1 cellular context compared by ENCODE assay signal in the genomic region with DNA sequence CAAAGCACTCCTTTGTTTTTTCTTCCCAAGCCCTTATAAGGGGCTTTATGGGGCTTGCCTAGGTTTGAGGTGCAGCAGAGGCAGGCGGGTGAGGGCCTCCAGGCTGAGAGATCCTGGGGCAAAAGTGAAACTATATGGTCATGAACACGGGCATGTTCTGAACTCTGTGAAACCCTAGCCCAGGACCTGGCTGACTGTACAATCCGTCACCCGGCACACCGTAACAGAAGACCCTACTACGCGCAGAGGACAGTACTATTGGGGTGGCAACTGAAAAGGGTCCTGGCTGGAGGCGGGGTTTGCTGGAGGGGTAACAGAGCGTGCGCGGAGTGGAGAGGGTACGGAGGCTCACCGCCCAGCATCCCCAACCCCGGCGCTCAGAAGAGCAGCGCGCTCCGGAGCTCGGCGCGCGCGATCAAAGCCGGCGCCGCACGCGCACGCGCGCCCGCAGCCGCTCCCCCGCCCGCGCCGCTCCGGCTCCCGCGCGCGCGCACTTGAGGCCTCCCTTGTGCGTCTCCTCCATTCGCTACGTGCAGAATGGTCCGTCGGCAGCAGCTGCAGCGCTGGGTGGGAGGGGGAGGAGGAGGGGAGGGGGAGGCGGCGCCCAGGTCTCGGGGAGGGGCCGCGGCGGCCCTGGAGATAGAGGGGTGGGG.
TF ChIP-seq lines count a peak whose summit lies in the region.

No MANE protein-coding gene starts in this region.

TF ChIP-seq in K562, 482 proteins besides CTCF, POLR2A, EP300 and RAD21 (continued from another document and continues in another):
- TF ChIP-seq, protein P1, sequence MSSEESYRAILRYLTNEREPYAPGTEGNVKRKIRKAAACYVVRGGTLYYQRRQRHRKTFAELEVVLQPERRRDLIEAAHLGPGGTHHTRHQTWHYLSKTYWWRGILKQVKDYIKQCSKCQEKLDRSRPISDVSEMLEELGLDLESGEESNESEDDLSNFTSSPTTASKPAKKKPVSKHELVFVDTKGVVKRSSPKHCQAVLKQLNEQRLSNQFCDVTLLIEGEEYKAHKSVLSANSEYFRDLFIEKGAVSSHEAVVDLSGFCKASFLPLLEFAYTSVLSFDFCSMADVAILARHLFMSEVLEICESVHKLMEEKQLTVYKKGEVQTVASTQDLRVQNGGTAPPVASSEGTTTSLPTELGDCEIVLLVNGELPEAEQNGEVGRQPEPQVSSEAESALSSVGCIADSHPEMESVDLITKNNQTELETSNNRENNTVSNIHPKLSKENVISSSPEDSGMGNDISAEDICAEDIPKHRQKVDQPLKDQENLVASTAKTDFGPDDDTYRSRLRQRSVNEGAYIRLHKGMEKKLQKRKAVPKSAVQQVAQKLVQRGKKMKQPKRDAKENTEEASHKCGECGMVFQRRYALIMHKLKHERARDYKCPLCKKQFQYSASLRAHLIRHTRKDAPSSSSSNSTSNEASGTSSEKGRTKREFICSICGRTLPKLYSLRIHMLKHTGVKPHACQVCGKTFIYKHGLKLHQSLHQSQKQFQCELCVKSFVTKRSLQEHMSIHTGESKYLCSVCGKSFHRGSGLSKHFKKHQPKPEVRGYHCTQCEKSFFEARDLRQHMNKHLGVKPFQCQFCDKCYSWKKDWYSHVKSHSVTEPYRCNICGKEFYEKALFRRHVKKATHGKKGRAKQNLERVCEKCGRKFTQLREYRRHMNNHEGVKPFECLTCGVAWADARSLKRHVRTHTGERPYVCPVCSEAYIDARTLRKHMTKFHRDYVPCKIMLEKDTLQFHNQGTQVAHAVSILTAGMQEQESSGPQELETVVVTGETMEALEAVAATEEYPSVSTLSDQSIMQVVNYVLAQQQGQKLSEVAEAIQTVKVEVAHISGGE (CRISPR knock-in tag; IDR thresholded peaks at IDR 0.05): peak in 1 of 3 experiments; percentile 52; a peak in 2 of 6 replicates
- TF ChIP-seq ZNF124 (CRISPR knock-in tag; IDR thresholded peaks at IDR 0.05): no peak
- peak; percentile 59 for TF ChIP-seq NFRKB (IDR thresholded peaks at IDR 0.05; ENCODE audit: low read depth)
- TF ChIP-seq TOE1 (IDR thresholded peaks at IDR 0.05; ENCODE audit: borderline replicate concordance): no peak
- TF ChIP-seq TOE1 (CRISPR knock-in tag; IDR thresholded peaks at IDR 0.05; ENCODE audit: borderline replicate concordance, low read depth): no peak
- TF ChIP-seq, protein P2, sequence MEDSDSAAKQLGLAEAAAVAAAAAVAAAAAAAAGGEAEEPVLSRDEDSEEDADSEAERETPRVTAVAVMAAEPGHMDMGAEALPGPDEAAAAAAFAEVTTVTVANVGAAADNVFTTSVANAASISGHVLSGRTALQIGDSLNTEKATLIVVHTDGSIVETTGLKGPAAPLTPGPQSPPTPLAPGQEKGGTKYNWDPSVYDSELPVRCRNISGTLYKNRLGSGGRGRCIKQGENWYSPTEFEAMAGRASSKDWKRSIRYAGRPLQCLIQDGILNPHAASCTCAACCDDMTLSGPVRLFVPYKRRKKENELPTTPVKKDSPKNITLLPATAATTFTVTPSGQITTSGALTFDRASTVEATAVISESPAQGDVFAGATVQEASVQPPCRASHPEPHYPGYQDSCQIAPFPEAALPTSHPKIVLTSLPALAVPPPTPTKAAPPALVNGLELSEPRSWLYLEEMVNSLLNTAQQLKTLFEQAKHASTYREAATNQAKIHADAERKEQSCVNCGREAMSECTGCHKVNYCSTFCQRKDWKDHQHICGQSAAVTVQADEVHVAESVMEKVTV (CRISPR knock-in tag; IDR thresholded peaks at IDR 0.05): no peak
- TF ChIP-seq, protein P3, sequence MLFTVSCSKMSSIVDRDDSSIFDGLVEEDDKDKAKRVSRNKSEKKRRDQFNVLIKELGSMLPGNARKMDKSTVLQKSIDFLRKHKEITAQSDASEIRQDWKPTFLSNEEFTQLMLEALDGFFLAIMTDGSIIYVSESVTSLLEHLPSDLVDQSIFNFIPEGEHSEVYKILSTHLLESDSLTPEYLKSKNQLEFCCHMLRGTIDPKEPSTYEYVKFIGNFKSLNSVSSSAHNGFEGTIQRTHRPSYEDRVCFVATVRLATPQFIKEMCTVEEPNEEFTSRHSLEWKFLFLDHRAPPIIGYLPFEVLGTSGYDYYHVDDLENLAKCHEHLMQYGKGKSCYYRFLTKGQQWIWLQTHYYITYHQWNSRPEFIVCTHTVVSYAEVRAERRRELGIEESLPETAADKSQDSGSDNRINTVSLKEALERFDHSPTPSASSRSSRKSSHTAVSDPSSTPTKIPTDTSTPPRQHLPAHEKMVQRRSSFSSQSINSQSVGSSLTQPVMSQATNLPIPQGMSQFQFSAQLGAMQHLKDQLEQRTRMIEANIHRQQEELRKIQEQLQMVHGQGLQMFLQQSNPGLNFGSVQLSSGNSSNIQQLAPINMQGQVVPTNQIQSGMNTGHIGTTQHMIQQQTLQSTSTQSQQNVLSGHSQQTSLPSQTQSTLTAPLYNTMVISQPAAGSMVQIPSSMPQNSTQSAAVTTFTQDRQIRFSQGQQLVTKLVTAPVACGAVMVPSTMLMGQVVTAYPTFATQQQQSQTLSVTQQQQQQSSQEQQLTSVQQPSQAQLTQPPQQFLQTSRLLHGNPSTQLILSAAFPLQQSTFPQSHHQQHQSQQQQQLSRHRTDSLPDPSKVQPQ (CRISPR knock-in tag; IDR thresholded peaks at IDR 0.05; ENCODE audit: borderline replicate concordance): no peak
- no peak for TF ChIP-seq EWSR1 (IDR thresholded peaks at IDR 0.05; ENCODE audit: borderline replicate concordance, low read depth, partially characterized antibody)
- no peak for TF ChIP-seq ZKSCAN3 (CRISPR knock-in tag; IDR thresholded peaks at IDR 0.05)
- no peak for TF ChIP-seq ZBTB7A (IDR thresholded peaks at IDR 0.05; ENCODE audit: borderline replicate concordance, control insufficient read depth, low read depth, low read length)
- TF ChIP-seq E2F3 (CRISPR knock-in tag; IDR thresholded peaks at IDR 0.05): 0 out of 2 replicates have a peak, but pooled peaks have one; percentile 57
- TF ChIP-seq, protein P4, sequence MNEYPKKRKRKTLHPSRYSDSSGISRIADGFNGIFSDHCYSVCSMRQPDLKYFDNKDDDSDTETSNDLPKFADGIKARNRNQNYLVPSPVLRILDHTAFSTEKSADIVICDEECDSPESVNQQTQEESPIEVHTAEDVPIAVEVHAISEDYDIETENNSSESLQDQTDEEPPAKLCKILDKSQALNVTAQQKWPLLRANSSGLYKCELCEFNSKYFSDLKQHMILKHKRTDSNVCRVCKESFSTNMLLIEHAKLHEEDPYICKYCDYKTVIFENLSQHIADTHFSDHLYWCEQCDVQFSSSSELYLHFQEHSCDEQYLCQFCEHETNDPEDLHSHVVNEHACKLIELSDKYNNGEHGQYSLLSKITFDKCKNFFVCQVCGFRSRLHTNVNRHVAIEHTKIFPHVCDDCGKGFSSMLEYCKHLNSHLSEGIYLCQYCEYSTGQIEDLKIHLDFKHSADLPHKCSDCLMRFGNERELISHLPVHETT (CRISPR knock-in tag; conservative IDR thresholded peaks at IDR 0.05 in 1 of 2, IDR thresholded peaks at IDR 0.05 in 1 of 2): no peak
- peak; percentile 28; the same call in 1 of the 2 replicates for TF ChIP-seq ZFX (CRISPR knock-in tag; IDR thresholded peaks at IDR 0.05)
- 0 out of 2 replicates have a peak, but pooled peaks have one; percentile 16 for TF ChIP-seq XRCC5 (IDR thresholded peaks at IDR 0.05; ENCODE audit: low read depth, low read length)
- TF ChIP-seq, protein P5, sequence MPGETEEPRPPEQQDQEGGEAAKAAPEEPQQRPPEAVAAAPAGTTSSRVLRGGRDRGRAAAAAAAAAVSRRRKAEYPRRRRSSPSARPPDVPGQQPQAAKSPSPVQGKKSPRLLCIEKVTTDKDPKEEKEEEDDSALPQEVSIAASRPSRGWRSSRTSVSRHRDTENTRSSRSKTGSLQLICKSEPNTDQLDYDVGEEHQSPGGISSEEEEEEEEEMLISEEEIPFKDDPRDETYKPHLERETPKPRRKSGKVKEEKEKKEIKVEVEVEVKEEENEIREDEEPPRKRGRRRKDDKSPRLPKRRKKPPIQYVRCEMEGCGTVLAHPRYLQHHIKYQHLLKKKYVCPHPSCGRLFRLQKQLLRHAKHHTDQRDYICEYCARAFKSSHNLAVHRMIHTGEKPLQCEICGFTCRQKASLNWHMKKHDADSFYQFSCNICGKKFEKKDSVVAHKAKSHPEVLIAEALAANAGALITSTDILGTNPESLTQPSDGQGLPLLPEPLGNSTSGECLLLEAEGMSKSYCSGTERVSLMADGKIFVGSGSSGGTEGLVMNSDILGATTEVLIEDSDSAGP (CRISPR knock-in tag; IDR thresholded peaks at IDR 0.05): no peak
- TF ChIP-seq GABPA (tag; conservative IDR thresholded peaks at IDR 0.05; ENCODE audit: low read depth): no peak; the same call in 1 of the 2 replicates
- no peak for TF ChIP-seq HCFC1 (IDR thresholded peaks at IDR 0.05; ENCODE audit: low read depth, low read length)
- TF ChIP-seq EHMT2 (IDR thresholded peaks at IDR 0.05): no peak
- TF ChIP-seq FOSL1 (tag; conservative IDR thresholded peaks at IDR 0.05): peak; percentile 39
- no peak for TF ChIP-seq NEUROD1 (IDR thresholded peaks at IDR 0.05; ENCODE audit: borderline replicate concordance, low read depth, low read length, partially characterized antibody)
- no peak for TF ChIP-seq RBM15 (IDR thresholded peaks at IDR 0.05; ENCODE audit: insufficient read depth, low read length)
- TF ChIP-seq CHD4 (IDR thresholded peaks at IDR 0.05; ENCODE audit: insufficient read depth, insufficient replicate concordance, low read depth, low read length, poor library complexity, severe bottlenecking): no peak
- peak; percentile 57; the same call in 1 of the 2 replicates for TF ChIP-seq MEF2D (tag; conservative IDR thresholded peaks at IDR 0.05; ENCODE audit: low read depth)
- TF ChIP-seq ZNF217 (CRISPR knock-in tag; IDR thresholded peaks at IDR 0.05): no peak
- peak; percentile 70 for TF ChIP-seq RBFOX2 (IDR thresholded peaks at IDR 0.05; ENCODE audit: low read depth, low read length)
- no peak for TF ChIP-seq SMAD2 (IDR thresholded peaks at IDR 0.05; ENCODE audit: low read depth, low read length)
- TF ChIP-seq POLR2B (IDR thresholded peaks at IDR 0.05; ENCODE audit: low read depth, partially characterized antibody): peak; percentile 77
- TF ChIP-seq MEIS2 (IDR thresholded peaks at IDR 0.05; ENCODE audit: partially characterized antibody): peak; percentile 85
- no peak for TF ChIP-seq HMG20A (CRISPR knock-in tag; conservative IDR thresholded peaks at IDR 0.05)
- TF ChIP-seq GTF2A2 (tag; IDR thresholded peaks at IDR 0.05): no peak
- TF ChIP-seq, protein P6, sequence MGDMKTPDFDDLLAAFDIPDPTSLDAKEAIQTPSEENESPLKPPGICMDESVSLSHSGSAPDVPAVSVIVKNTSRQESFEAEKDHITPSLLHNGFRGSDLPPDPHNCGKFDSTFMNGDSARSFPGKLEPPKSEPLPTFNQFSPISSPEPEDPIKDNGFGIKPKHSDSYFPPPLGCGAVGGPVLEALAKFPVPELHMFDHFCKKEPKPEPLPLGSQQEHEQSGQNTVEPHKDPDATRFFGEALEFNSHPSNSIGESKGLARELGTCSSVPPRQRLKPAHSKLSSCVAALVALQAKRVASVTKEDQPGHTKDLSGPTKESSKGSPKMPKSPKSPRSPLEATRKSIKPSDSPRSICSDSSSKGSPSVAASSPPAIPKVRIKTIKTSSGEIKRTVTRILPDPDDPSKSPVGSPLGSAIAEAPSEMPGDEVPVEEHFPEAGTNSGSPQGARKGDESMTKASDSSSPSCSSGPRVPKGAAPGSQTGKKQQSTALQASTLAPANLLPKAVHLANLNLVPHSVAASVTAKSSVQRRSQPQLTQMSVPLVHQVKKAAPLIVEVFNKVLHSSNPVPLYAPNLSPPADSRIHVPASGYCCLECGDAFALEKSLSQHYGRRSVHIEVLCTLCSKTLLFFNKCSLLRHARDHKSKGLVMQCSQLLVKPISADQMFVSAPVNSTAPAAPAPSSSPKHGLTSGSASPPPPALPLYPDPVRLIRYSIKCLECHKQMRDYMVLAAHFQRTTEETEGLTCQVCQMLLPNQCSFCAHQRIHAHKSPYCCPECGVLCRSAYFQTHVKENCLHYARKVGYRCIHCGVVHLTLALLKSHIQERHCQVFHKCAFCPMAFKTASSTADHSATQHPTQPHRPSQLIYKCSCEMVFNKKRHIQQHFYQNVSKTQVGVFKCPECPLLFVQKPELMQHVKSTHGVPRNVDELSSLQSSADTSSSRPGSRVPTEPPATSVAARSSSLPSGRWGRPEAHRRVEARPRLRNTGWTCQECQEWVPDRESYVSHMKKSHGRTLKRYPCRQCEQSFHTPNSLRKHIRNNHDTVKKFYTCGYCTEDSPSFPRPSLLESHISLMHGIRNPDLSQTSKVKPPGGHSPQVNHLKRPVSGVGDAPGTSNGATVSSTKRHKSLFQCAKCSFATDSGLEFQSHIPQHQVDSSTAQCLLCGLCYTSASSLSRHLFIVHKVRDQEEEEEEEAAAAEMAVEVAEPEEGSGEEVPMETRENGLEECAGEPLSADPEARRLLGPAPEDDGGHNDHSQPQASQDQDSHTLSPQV (IDR thresholded peaks at IDR 0.05): peak; percentile 19; the same call in 1 of the 2 replicates
- TF ChIP-seq ZNF76 (CRISPR knock-in tag; IDR thresholded peaks at IDR 0.05; ENCODE audit: borderline replicate concordance): no peak
- no peak for TF ChIP-seq ZNF239 (CRISPR knock-in tag; IDR thresholded peaks at IDR 0.05)
- peak; percentile 12; the same call in 1 of the 2 replicates for TF ChIP-seq EP400 (IDR thresholded peaks at IDR 0.05)
- TF ChIP-seq, protein P7, sequence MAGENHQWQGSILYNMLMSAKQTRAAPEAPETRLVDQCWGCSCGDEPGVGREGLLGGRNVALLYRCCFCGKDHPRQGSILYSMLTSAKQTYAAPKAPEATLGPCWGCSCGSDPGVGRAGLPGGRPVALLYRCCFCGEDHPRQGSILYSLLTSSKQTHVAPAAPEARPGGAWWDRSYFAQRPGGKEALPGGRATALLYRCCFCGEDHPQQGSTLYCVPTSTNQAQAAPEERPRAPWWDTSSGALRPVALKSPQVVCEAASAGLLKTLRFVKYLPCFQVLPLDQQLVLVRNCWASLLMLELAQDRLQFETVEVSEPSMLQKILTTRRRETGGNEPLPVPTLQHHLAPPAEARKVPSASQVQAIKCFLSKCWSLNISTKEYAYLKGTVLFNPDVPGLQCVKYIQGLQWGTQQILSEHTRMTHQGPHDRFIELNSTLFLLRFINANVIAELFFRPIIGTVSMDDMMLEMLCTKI (IDR thresholded peaks at IDR 0.05; ENCODE audit: partially characterized antibody): no peak
- TF ChIP-seq ZNF644 (tag; IDR thresholded peaks at IDR 0.05; ENCODE audit: low read depth): peak; percentile 78; the same call in 1 of the 2 replicates
- TF ChIP-seq, protein P8, sequence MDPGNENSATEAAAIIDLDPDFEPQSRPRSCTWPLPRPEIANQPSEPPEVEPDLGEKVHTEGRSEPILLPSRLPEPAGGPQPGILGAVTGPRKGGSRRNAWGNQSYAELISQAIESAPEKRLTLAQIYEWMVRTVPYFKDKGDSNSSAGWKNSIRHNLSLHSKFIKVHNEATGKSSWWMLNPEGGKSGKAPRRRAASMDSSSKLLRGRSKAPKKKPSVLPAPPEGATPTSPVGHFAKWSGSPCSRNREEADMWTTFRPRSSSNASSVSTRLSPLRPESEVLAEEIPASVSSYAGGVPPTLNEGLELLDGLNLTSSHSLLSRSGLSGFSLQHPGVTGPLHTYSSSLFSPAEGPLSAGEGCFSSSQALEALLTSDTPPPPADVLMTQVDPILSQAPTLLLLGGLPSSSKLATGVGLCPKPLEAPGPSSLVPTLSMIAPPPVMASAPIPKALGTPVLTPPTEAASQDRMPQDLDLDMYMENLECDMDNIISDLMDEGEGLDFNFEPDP (CRISPR knock-in tag; IDR thresholded peaks at IDR 0.05): no peak
